Comparison of ENCODE assay signal across 8 cellular contexts in the genomic region with DNA sequence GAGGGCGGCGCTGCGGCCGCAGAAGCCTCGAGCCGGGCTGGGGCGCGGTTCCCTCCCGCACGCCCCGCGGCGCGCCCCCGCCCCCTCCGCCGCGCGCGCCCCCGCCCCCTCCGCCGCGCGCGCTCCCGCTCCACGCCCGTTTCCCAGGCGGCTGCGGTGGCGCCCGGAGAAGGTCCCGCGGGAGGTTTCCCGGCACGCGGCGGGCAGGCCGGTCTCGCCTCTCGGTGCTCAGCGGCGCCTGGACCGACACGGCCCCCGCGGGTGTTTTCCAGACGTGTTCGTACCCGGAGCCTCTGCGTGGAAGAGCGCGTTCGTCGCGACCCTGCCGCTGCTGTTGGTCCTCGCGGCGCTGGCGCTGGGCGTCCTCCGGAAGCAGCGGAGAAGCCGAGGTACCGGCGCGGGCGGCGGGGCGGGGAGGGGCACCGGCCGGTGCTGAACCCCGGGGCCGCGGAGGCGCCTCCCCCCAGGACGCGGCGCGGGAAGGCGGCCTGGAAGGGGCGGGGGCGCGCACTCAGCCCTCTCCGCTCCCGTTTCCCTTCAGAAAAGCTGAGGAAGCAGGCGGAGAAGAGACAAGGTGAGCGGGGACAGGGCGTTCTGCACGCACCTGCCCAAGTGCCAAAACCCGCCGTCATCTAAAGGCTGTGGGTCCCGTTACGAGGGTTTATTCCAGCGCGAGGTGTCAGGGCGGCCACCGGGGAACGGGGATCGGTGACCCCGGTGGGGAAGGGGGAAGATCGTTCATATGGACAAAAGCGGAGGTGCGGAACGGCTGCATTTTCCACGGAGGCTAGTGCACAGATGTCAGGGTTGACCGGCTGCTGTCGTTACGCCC. TPM values are rescaled to one million over a fixed set of nuclear protein-coding genes. Genes with fewer than 3 reads are reported as not detected.
DNase-seq lines count a peak whose midpoint lies in the region; ATAC-seq and TF ChIP-seq lines count a peak whose summit lies in the region.

No MANE protein-coding gene starts in this region.

- H3K9me3 ChIP-seq in cardiac muscle cell (ENCODE audit: low read depth) (no peaks in the 10 kb centered on the region), BE2C (no peaks in the 10 kb centered on the region; the same call in 1 of the 2 replicates)

- H3K27me3 ChIP-seq in cardiac muscle cell (peaks cover 77% of the 10 kb centered on the region), rectal smooth muscle tissue (ENCODE audit: control insufficient read depth, insufficient read depth, low read length) (peaks cover 37% of the 10 kb centered on the region), BE2C (peaks cover 69% of the 10 kb centered on the region)

- POLR2A ChIA-PET in activated CD8-positive, alpha-beta T cell treated with anti-CD3 and anti-CD28 coated beads for 36 hours (lab: Charles Lee), result interaction anchor here (0.6 to 1.0 kb wide), 2 partner anchors 240 to 303 kb away, joined by 3 to 5 read pairs; no protein-coding TSS in a partner anchor

- intact Hi-C loops in activated CD4-positive, alpha-beta T cell treated with anti-CD3 and anti-CD28 coated beads, Interleukin-2, amount 10 ng/mL, durations not matched to agents 24 days and 14 days (cut with micrococcal nuclease), result loop anchor here (5.0 kb wide), 2 partner anchors 114 to 271 kb away; no protein-coding TSS in a partner anchor
- intact Hi-C loops in activated CD8-positive, alpha-beta T cell treated with anti-CD3 and anti-CD28 coated beads for 36 hours (cut with micrococcal nuclease), result no loop called here

- H3K4me3 Mint-ChIP-seq in activated CD4-positive, alpha-beta T cell treated with anti-CD3 and anti-CD28 coated beads, Interleukin-2, amount 10 ng/mL, durations not matched to agents 24 days and 14 days, result peak overlapping the region; percentile 75
- peak overlapping the region; percentile 54 for H3K4me3 Mint-ChIP-seq in activated CD8-positive, alpha-beta T cell treated with anti-CD3 and anti-CD28 coated beads for 36 hours

- peaks cover 11% of the 10 kb centered on the region for H3K4me1 Mint-ChIP-seq in activated CD4-positive, alpha-beta T cell treated with anti-CD3 and anti-CD28 coated beads, Interleukin-2, amount 10 ng/mL, durations not matched to agents 24 days and 14 days
- H3K4me1 Mint-ChIP-seq in activated CD8-positive, alpha-beta T cell treated with anti-CD3 and anti-CD28 coated beads for 36 hours (ENCODE audit: low read depth), result peaks cover 10% of the 10 kb centered on the region

- H3K4me3 ChIP-seq in cardiac muscle cell, result peak overlapping the region; percentile 26
- H3K4me3 ChIP-seq in rectal smooth muscle tissue (ENCODE audit: low read length), result peak overlapping the region; percentile 53
- H3K4me3 ChIP-seq in BE2C (ENCODE audit: low read depth, low read length), result no peak overlapping the region

- no peak overlapping the region for H3K27ac Mint-ChIP-seq in activated CD4-positive, alpha-beta T cell treated with anti-CD3 and anti-CD28 coated beads, Interleukin-2, amount 10 ng/mL, durations not matched to agents 24 days and 14 days
- H3K27ac Mint-ChIP-seq in activated CD8-positive, alpha-beta T cell treated with anti-CD3 and anti-CD28 coated beads for 36 hours, result no peak overlapping the region

- H3K9ac ChIP-seq in rectal smooth muscle tissue (ENCODE audit: low read length), result no peak overlapping the region

- peaks cover 5% of the 10 kb centered on the region for H3K9me3 Mint-ChIP-seq in activated CD4-positive, alpha-beta T cell treated with anti-CD3 and anti-CD28 coated beads, Interleukin-2, amount 10 ng/mL, durations not matched to agents 24 days and 14 days
- H3K9me3 Mint-ChIP-seq in activated CD8-positive, alpha-beta T cell treated with anti-CD3 and anti-CD28 coated beads for 36 hours, result peaks cover 3% of the 10 kb centered on the region

- H3K4me1 ChIP-seq in cardiac muscle cell (ENCODE audit: low read depth), result no peaks in the 10 kb centered on the region
- H3K4me1 ChIP-seq in rectal smooth muscle tissue (ENCODE audit: control insufficient read depth, insufficient read depth, low read length), result no peaks in the 10 kb centered on the region
- H3K4me1 ChIP-seq in BE2C, result no peaks in the 10 kb centered on the region

- peaks cover 69% of the 10 kb centered on the region for H3K27me3 Mint-ChIP-seq in activated CD4-positive, alpha-beta T cell treated with anti-CD3 and anti-CD28 coated beads, Interleukin-2, amount 10 ng/mL, durations not matched to agents 24 days and 14 days
- H3K27me3 Mint-ChIP-seq in activated CD8-positive, alpha-beta T cell treated with anti-CD3 and anti-CD28 coated beads for 36 hours, result peaks cover 70% of the 10 kb centered on the region

- CTCF ChIA-PET in activated CD8-positive, alpha-beta T cell treated with anti-CD3 and anti-CD28 coated beads for 36 hours (lab: Charles Lee), result no interaction called here

- peaks cover 2% of the 10 kb centered on the region for H3K36me3 Mint-ChIP-seq in activated CD4-positive, alpha-beta T cell treated with anti-CD3 and anti-CD28 coated beads, Interleukin-2, amount 10 ng/mL, durations not matched to agents 24 days and 14 days (ENCODE audit: low read depth)
- H3K36me3 Mint-ChIP-seq in activated CD8-positive, alpha-beta T cell treated with anti-CD3 and anti-CD28 coated beads for 36 hours (ENCODE audit: low read depth), result peaks cover 2% of the 10 kb centered on the region

- H3K27ac ChIP-seq in cardiac muscle cell (no peak overlapping the region), rectal smooth muscle tissue (ENCODE audit: low read depth, low read length) (no peak overlapping the region)

- peak; percentile 65 for DNase-seq in activated CD4-positive, alpha-beta T cell treated with anti-CD3 and anti-CD28 coated beads, Interleukin-2, amount 10 ng/mL, durations not matched to agents 24 days and 14 days
- no peak for DNase-seq in activated CD4-positive, alpha-beta T cell treated with anti-CD3 and anti-CD28 coated beads, Interleukin-2, amount 50 U/mL, for 1 hour
- DNase-seq in activated CD8-positive, alpha-beta T cell treated with anti-CD3 and anti-CD28 coated beads for 36 hours, result no peak
- DNase-seq in cardiac muscle cell (ENCODE audit: low read depth in 1 of 2, low spot score in 1 of 2) (peak; percentile 0 to 8), NOMO-1 treated with DMSO at 0.1 percent for 48 hours (lab: John Stamatoyannopoulos, UW; ENCODE audit: unreplicated experiment) (no peak), BE2C (no peak)

- TF ChIP-seq CTCF in activated CD8-positive, alpha-beta T cell treated with anti-CD3 and anti-CD28 coated beads for 36 hours (IDR thresholded peaks at IDR 0.05), result no peak
- TF ChIP-seq CTCF in cardiac muscle cell (IDR thresholded peaks at IDR 0.05; ENCODE audit: low read depth, low read length), result no peak
- TF ChIP-seq CTCF in BE2C (IDR thresholded peaks at IDR 0.05; ENCODE audit: low read depth, low read length), result no peak

- H3K36me3 ChIP-seq in cardiac muscle cell, result no peaks in the 10 kb centered on the region
- no peaks in the 10 kb centered on the region for H3K36me3 ChIP-seq in rectal smooth muscle tissue (ENCODE audit: control insufficient read depth, insufficient read depth, low read length)
- no peaks in the 10 kb centered on the region for H3K36me3 ChIP-seq in BE2C

- ATAC-seq in activated CD8-positive, alpha-beta T cell treated with anti-CD3 and anti-CD28 coated beads for 36 hours, result peak; percentile 47
- ATAC-seq in GM21515 (IDR thresholded peaks at IDR 0.05; ENCODE audit: unreplicated experiment), result no peak

RNA-seq across cellular contexts. Expression of gene BTNL9, which starts 13.1 kb away (rescaled TPM):
- 0.23 TPM in 1 of 2 replicates, not detected in the other for total RNA-seq in activated CD4-positive, alpha-beta T cell treated with anti-CD3 and anti-CD28 coated beads, Interleukin-2, amount 10 ng/mL, durations not matched to agents 24 days and 14 days
- total RNA-seq in activated CD8-positive, alpha-beta T cell treated with anti-CD3 and anti-CD28 coated beads for 36 hours, result not detected
- not detected in 2 replicates for total RNA-seq in cardiac muscle cell
- polyA plus RNA-seq in cardiac muscle cell, result not detected in 2 replicates
- polyA plus RNA-seq in BE2C (2012; ENCODE audit: insufficient read depth, insufficient read length, low read depth), result not detected

Comparison
In these comparisons a context has a peak if more than half of its experiments do, and no peak if none do; other contexts are left out.
1. DNase-seq: peak in activated CD4-positive, alpha-beta T cell treated with anti-CD3 and anti-CD28 coated beads, Interleukin-2, amount 10 ng/mL, durations not matched to agents 24 days and 14 days (single experiment) and cardiac muscle cell (2 of 2); none in activated CD4-positive, alpha-beta T cell treated with anti-CD3 and anti-CD28 coated beads, Interleukin-2, amount 50 U/mL, for 1 hour (single experiment), activated CD8-positive, alpha-beta T cell treated with anti-CD3 and anti-CD28 coated beads for 36 hours (single experiment), NOMO-1 treated with DMSO at 0.1 percent for 48 hours (single experiment) and BE2C (single experiment).